Comparison of ENCODE assay signal across 8 cellular contexts in the genomic region with DNA sequence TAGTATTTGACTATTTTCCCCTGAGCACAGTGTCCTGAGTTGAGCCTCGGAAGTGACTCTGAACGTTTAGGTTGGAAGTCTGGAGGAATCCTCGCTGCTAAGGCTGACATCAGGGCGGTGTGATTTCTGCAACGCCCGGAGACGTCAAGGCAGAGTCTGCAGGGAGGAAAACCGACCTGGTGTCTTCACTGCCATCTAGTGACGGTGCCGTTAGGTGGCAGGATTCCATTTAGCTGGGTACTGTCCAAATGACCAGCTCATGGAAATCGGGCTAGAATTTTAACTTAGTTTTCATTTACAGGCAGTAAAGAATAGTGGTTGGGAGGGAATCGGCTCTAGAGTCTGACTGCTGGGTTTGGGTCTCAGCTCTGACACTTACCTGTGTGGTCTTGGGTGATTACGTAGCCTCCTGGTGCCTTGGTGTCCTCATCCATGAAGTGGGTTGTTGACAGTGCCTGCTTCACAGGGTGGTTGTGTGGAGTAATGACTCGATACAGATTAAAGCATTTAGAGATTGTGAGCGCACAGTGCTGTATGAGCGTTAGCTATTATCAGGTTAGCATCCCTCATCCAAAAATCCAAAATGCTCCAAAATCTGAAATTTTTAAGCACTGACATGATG. TPM values are rescaled to one million over a fixed set of nuclear protein-coding genes. Genes with fewer than 3 reads are reported as not detected.
A peak's percentile ranks its signal among the peaks of the same experiment; 100 is the strongest.
DNase-seq lines count a peak whose midpoint lies in the region; ATAC-seq and TF ChIP-seq lines count a peak whose summit lies in the region.

No MANE protein-coding gene starts in this region.

- H3K27me3 ChIP-seq in GM23248 (replicated peaks; ENCODE audit: insufficient read depth) (peaks cover 19% of the 10 kb centered on the region), PC-3 (ENCODE audit: low read length) (peaks cover 28% of the 10 kb centered on the region), lower lobe of right lung (ENCODE audit: low read depth) (peaks cover 4% of the 10 kb centered on the region)

- POLR2A ChIA-PET in PC-3 (lab: Charles Lee; ENCODE audit: unreplicated experiment) = no interaction called here

- H3K4me2 ChIP-seq in GM23248 (ENCODE audit: unreplicated experiment) (peak overlapping the region; percentile 21), PC-3 (ENCODE audit: low read length) (peak overlapping the region; percentile 51)

- H2AFZ ChIP-seq in GM23248 (no peak overlapping the region), PC-3 (ENCODE audit: low read length) (peak overlapping the region; percentile 14)

- ATAC-seq in PC-3 = peak; percentile 90
- peak; percentile 78 to 85 for ATAC-seq in lower lobe of right lung
- ATAC-seq in HG02938 (IDR thresholded peaks at IDR 0.05; ENCODE audit: unreplicated experiment) = no peak
- ATAC-seq in GM18519 (IDR thresholded peaks at IDR 0.05; ENCODE audit: low FRiP score, unreplicated experiment) = no peak
- no peak for ATAC-seq in omental fat pad (ENCODE audit: low FRiP score)

- peak; percentile 82 for TF ChIP-seq CTCF in PC-3 (conservative IDR thresholded peaks at IDR 0.05; ENCODE audit: low read depth, low read length)
- TF ChIP-seq CTCF in chondrocyte (IDR thresholded peaks at IDR 0.05) = peak; percentile 85
- peak; percentile 62 for TF ChIP-seq CTCF in lower lobe of right lung (IDR thresholded peaks at IDR 0.05)
- TF ChIP-seq CTCF in omental fat pad (IDR thresholded peaks at IDR 0.05) = no peak

- H3K9me2 ChIP-seq in GM23248 (ENCODE audit: insufficient read depth) = no peaks in the 10 kb centered on the region
- H3K9me2 ChIP-seq in PC-3 (replicated peaks; ENCODE audit: low read length) = no peaks in the 10 kb centered on the region

- H3K27ac ChIP-seq in GM23248 (no peak overlapping the region), PC-3 (ENCODE audit: low read length) (no peak overlapping the region), lower lobe of right lung (no peak overlapping the region)

- H3K79me2 ChIP-seq in GM23248 (ENCODE audit: insufficient read depth) (no peaks in the 10 kb centered on the region), PC-3 (ENCODE audit: low read length) (no peaks in the 10 kb centered on the region)

- peak; percentile 70 for DNase-seq in COLO829 (ENCODE audit: low spot score)
- DNase-seq in GM23248 = peak; percentile 86
- DNase-seq in PC-3 = peak; percentile 83
- DNase-seq in chondrocyte (ENCODE audit: low spot score) = no peak
- no peak for DNase-seq in lower lobe of right lung
- DNase-seq in omental fat pad (ENCODE audit: low spot score) = no peak

- H3K9me3 ChIP-seq in GM23248 (ENCODE audit: low read depth) = no peaks in the 10 kb centered on the region
- H3K9me3 ChIP-seq in PC-3 (ENCODE audit: low read length) = no peaks in the 10 kb centered on the region
- H3K9me3 ChIP-seq in lower lobe of right lung = no peaks in the 10 kb centered on the region

- peaks cover 22% of the 10 kb centered on the region for H3K27me3 Mint-ChIP-seq in chondrocyte (ENCODE audit: low read depth)

- in situ Hi-C loops in GM23248 (cut with MboI) = loop anchor here (25.0 kb wide), 1 partner anchor 837 kb away; no protein-coding TSS in a partner anchor

- CTCF ChIA-PET in PC-3 (lab: Charles Lee) = interaction anchor here (0.6 to 1.0 kb wide), 2 partner anchors 12 to 22 kb away, joined by 5 to 9 read pairs; no protein-coding TSS in a partner anchor

- peak overlapping the region; percentile 20 for H3K4me3 Mint-ChIP-seq in chondrocyte (ENCODE audit: unreplicated experiment)

- no peaks in the 10 kb centered on the region for H4K20me1 ChIP-seq in GM23248 (ENCODE audit: insufficient read depth)
- H4K20me1 ChIP-seq in PC-3 (ENCODE audit: low read length) = no peaks in the 10 kb centered on the region

- H3K27ac Mint-ChIP-seq in chondrocyte (ENCODE audit: unreplicated experiment) = no peak overlapping the region

- 27 to 32% methylated on average over 16 of the region's 16 CpGs for WGBS in GM23248 (ENCODE audit: low coverage in 1 of 2, low lambda C conversion rate in 2 of 2, missing lambda C conversion rate in 2 of 2), 2 experiments

- H3K36me3 ChIP-seq in GM23248 (ENCODE audit: low read depth) = no peaks in the 10 kb centered on the region
- H3K36me3 ChIP-seq in PC-3 (ENCODE audit: low read depth, low read length) = no peaks in the 10 kb centered on the region
- H3K36me3 ChIP-seq in lower lobe of right lung = no peaks in the 10 kb centered on the region

- no peak overlapping the region for H3K4me3 ChIP-seq in GM23248
- no peak overlapping the region for H3K4me3 ChIP-seq in PC-3 (ENCODE audit: low read length)
- H3K4me3 ChIP-seq in lower lobe of right lung = no peak overlapping the region

- H3K36me3 Mint-ChIP-seq in chondrocyte (ENCODE audit: low read depth) = no peaks in the 10 kb centered on the region

- peaks cover 14% of the 10 kb centered on the region for H3K9me3 Mint-ChIP-seq in chondrocyte (ENCODE audit: low read depth)

- H3K4me1 ChIP-seq in GM23248 (ENCODE audit: insufficient read depth) (0 out of 2 replicates have a peak, but pooled peaks cover 6% of the 10 kb centered on the region), PC-3 (ENCODE audit: insufficient read depth, low read length) (no peaks in the 10 kb centered on the region), lower lobe of right lung (peaks cover 5% of the 10 kb centered on the region)

- H3F3A ChIP-seq in GM23248 (ENCODE audit: insufficient read depth) (no peaks in the 10 kb centered on the region), PC-3 (ENCODE audit: low read length, unreplicated experiment) (no peaks in the 10 kb centered on the region)

- no peak overlapping the region for H3K9ac ChIP-seq in GM23248
- no peak overlapping the region for H3K9ac ChIP-seq in PC-3 (ENCODE audit: low read length)

- BruUV-seq in PC-3 (replicated peaks; lab: Mats Ljungman, UMichigan) = no TSS peak

- intact Hi-C loops in PC-3 (cut with micrococcal nuclease) = no loop called here
- intact Hi-C loops in lower lobe of right lung (cut with DNase I) = no loop called here

- H3K4me1 Mint-ChIP-seq in chondrocyte (ENCODE audit: low read depth) = peaks cover 4% of the 10 kb centered on the region

RNA-seq across cellular contexts. Expression of gene FOXF2, which starts 35.0 kb away (rescaled TPM):
- 5.1 and 8.3 TPM in 2 replicates for total RNA-seq in GM23248 (2014; rRNA removed; shearing (Covaris generic))
- 2.5 and 2.7 TPM in 2 replicates for polyA plus RNA-seq in GM23248 (2016; fragmentation: Nextera tagmentation; extraction: Ambion mirVana)
- total RNA-seq in PC-3 (2014; rRNA removed) (not detected in 2 replicates), chondrocyte (0.12 to 0.68 TPM in 2 of 3 replicates, not detected in the other), lower lobe of right lung (13.2 TPM), omental fat pad (1 to 10 TPM in 2 of 4 donors, under 1 TPM in 2; 0.65 to 1.1 (median 0.95) TPM)

Comparison
In these comparisons a context has a peak if more than half of its experiments do, and no peak if none do; other contexts are left out.
1. DNase-seq: peak in COLO829 (single experiment), GM23248 (single experiment) and PC-3 (single experiment); none in chondrocyte (single experiment), lower lobe of right lung (single experiment) and omental fat pad (single experiment).
2. ATAC-seq: peak in PC-3 (single experiment) and lower lobe of right lung (2 of 2); none in HG02938 (single experiment), GM18519 (single experiment) and omental fat pad (single experiment).
3. CTCF ChIP-seq: peak in PC-3 (single experiment), chondrocyte (single experiment) and lower lobe of right lung (single experiment); none in omental fat pad (0 of 3).